Comparison of ENCODE assay signal across 20 cellular contexts in the genomic region with DNA sequence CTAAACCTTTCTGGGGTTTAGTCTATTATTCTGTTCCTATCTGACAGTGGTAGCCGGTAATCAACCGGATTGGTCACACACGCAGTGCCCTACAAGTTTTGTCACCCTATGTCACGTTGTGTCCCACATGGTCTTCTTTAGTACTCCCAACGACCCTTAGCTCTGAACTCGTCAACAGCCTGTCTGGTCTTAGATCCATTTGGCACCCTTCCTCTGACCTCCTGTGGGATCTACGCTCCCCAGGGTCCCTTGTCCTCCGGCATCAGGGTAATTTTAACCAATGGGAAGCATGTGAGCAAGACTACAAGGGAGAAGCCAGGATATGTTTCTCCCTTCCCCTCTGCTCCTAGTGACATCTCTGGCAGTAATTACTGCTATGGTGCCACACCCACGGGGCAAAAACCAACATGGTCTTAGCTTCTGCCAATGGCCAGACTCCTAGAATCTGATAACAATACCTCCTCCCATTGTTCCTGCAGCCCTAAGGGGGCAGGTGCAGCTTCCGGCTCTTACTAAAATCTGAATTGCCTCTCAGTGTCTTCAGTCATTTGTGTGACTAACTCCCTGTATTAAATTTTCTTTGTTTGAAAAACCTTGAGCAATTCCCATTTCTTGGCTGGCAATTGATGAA. TPM values are rescaled to one million over a fixed set of nuclear protein-coding genes. Genes with fewer than 3 reads are reported as not detected.
"Had no signal": no experiment of that assay in that cellular context is flagged by ENCODE, and none has a peak within 500 bp of the region (broad histone marks: within the 10 kb centered on the region; RNA-seq: fewer than 3 reads in every experiment).

No MANE protein-coding gene starts in this region.

- H3K9me3 ChIP-seq: gastrocnemius medialis, neutrophil, SK-N-SH, transverse colon had no signal

- H3K36me3 Mint-ChIP-seq: activated CD4-positive, alpha-beta memory T cell treated with anti-CD3 and anti-CD28 coated beads for 36 hours; activated naive CD8-positive, alpha-beta T cell treated with anti-CD3 and anti-CD28 coated beads, Interleukin-2, amount 10 ng/mL, durations not matched to agents 7 days and 5 days; natural killer cell had no signal

- H3K4me3 ChIP-seq: gastrocnemius medialis, transverse colon had no signal

- H3K4me3 Mint-ChIP-seq: activated CD4-positive, alpha-beta memory T cell treated with anti-CD3 and anti-CD28 coated beads for 36 hours; activated naive CD8-positive, alpha-beta T cell treated with anti-CD3 and anti-CD28 coated beads, Interleukin-2, amount 10 ng/mL, durations not matched to agents 7 days and 5 days; natural killer cell had no signal

- DNase-seq: activated CD4-positive, alpha-beta memory T cell treated with anti-CD3 and anti-CD28 coated beads for 36 hours; activated CD4-positive, alpha-beta T cell treated with anti-CD3 and anti-CD28 coated beads for 1 hour; activated CD8-positive, alpha-beta memory T cell treated with anti-CD3 and anti-CD28 coated beads, Interleukin-2, amount 50 U/mL, for 48 hours; activated gamma-delta T cell treated with Interleukin-2 at 50 U/mL for 16 hours; activated naive CD8-positive, alpha-beta T cell treated with anti-CD3 and anti-CD28 coated beads, Interleukin-2, amount 10 ng/mL, durations not matched to agents 7 days and 5 days; anterior cingulate cortex; brain microvascular endothelial cell; cerebellar nuclear complex; effector memory CD4-positive, alpha-beta T cell; gastrocnemius medialis; natural killer cell; retina; SK-N-SH; stimulated activated CD4-positive, alpha-beta T cell treated with anti-CD3 and anti-CD28 coated beads, Interleukin-2, amount 100 ng/mL, for 48 hours; stimulated activated naive CD4-positive, alpha-beta T cell treated with Interleukin-2 at 50 U/mL for 16 hours; substantia nigra; T-helper 1 cell; T1000; transverse colon had no signal

- H3K36me3 ChIP-seq: brain microvascular endothelial cell, gastrocnemius medialis, neutrophil, transverse colon had no signal

- H3K27ac ChIP-seq: brain microvascular endothelial cell, gastrocnemius medialis, neutrophil, transverse colon had no signal

- H3K9me3 Mint-ChIP-seq: activated CD4-positive, alpha-beta memory T cell treated with anti-CD3 and anti-CD28 coated beads for 36 hours; activated naive CD8-positive, alpha-beta T cell treated with anti-CD3 and anti-CD28 coated beads, Interleukin-2, amount 10 ng/mL, durations not matched to agents 7 days and 5 days; natural killer cell had no signal

- H3K27ac Mint-ChIP-seq: activated CD4-positive, alpha-beta memory T cell treated with anti-CD3 and anti-CD28 coated beads for 36 hours; activated naive CD8-positive, alpha-beta T cell treated with anti-CD3 and anti-CD28 coated beads, Interleukin-2, amount 10 ng/mL, durations not matched to agents 7 days and 5 days; natural killer cell had no signal

- H3K4me1 ChIP-seq: gastrocnemius medialis, transverse colon had no signal

- ATAC-seq: gastrocnemius medialis, natural killer cell had no signal

- H3K27me3 ChIP-seq: brain microvascular endothelial cell, gastrocnemius medialis, transverse colon had no signal

- H3K4me1 Mint-ChIP-seq: activated naive CD8-positive, alpha-beta T cell treated with anti-CD3 and anti-CD28 coated beads, Interleukin-2, amount 10 ng/mL, durations not matched to agents 7 days and 5 days; natural killer cell had no signal

RNA-seq across cellular contexts. Expression of a gene that starts 56.6 kb away (rescaled TPM):
- total RNA-seq: activated CD4-positive, alpha-beta memory T cell treated with anti-CD3 and anti-CD28 coated beads for 36 hours had no signal
